In genomic region chr20:32526125-32526524, GRCh38 we compare ENCODE assay signal across 19 cellular contexts. TPM values are rescaled to one million over a fixed set of nuclear protein-coding genes. Genes with fewer than 3 reads are reported as not detected.
DNase-seq lines count a peak whose midpoint lies in the region; ATAC-seq, FAIRE-seq and TF ChIP-seq lines count a peak whose summit lies in the region.
"Had no signal": no experiment of that assay in that cellular context is flagged by ENCODE, and none has a peak within 500 bp of the region (broad histone marks: within the 10 kb centered on the region; RNA-seq: fewer than 3 reads in every experiment).

No MANE protein-coding gene starts in this region.

- TF ChIP-seq EP300 in GM12878 (IDR thresholded peaks at IDR 0.05; ENCODE audit: borderline replicate concordance in 1 of 2, control insufficient read depth in 1 of 2, low read depth in 2 of 2, low read length in 2 of 2), result no peak
- TF ChIP-seq EP300 in stomach (IDR thresholded peaks at IDR 0.05), result no peak

- no peak for TF ChIP-seq CTCF in Loucy (conservative IDR thresholded peaks at IDR 0.05; ENCODE audit: low read length)
- TF ChIP-seq CTCF in GM12878 (IDR thresholded peaks at IDR 0.05 in 2 of 3, conservative IDR thresholded peaks at IDR 0.05 in 1 of 3; ENCODE audit: control insufficient read depth in 2 of 3, extremely low read depth in 1 of 3, insufficient read depth in 1 of 3, low read depth in 3 of 3, low read length in 3 of 3), result no peak
- TF ChIP-seq CTCF in stomach (IDR thresholded peaks at IDR 0.05), result no peak

- peaks cover 61% of the 10 kb centered on the region for H3K4me1 Mint-ChIP-seq in activated CD8-positive, alpha-beta memory T cell treated with anti-CD3 and anti-CD28 coated beads, Interleukin-2, amount 10 ng/mL, durations not matched to agents 7 days and 5 days
- H3K4me1 Mint-ChIP-seq in stimulated activated effector memory CD8-positive, alpha-beta T cell treated with anti-CD3 and anti-CD28 coated beads, Interleukin-12 subunit alpha, Interleukin-12 subunit beta, amount 100 ng/mL, for 72 hours, result peaks cover 84% of the 10 kb centered on the region

- H3K9me3 ChIP-seq in Loucy (ENCODE audit: insufficient read depth, low read depth, low read length) (no peaks in the 10 kb centered on the region), GM12878 (replicated peaks; ENCODE audit: control insufficient read depth, insufficient read depth, low read length) (no peaks in the 10 kb centered on the region), stomach (no peaks in the 10 kb centered on the region)
- H3K9me3 ChIP-seq: gastrocnemius medialis, Peyer's patch, upper lobe of right lung had no signal

- no TSS peak for BruUV-seq in GM12878 (replicated peaks; lab: Mats Ljungman, UMichigan)

- H3K9me2 ChIP-seq in Loucy (replicated peaks; ENCODE audit: low read depth, low read length), result no peaks in the 10 kb centered on the region

- H3K9ac ChIP-seq in Loucy (ENCODE audit: low read depth, low read length, poor library complexity, severe bottlenecking) (peak overlapping the region; percentile 25), GM12878 (ENCODE audit: control insufficient read depth, insufficient read depth, low read length) (no peak overlapping the region; the same call in 1 of the 2 replicates)

- CTCF ChIA-PET in activated CD8-positive, alpha-beta memory T cell treated with anti-CD3 and anti-CD28 coated beads, Interleukin-2, amount 10 ng/mL, durations not matched to agents 7 days and 5 days (lab: Charles Lee), result interaction anchor here (6.8 to 8.9 kb wide), 2 partner anchors 11 to 126 kb away, joined by 150 to 175 read pairs; no protein-coding TSS in a partner anchor
- CTCF ChIA-PET in GM12878 (lab: Yijun Ruan, JAX), result interaction anchor here (0.7 to 8.3 kb wide), 4 partner anchors 12 to 146 kb away, joined by 3 to 264 read pairs (median 42); no protein-coding TSS in a partner anchor

- H3K4me2 ChIP-seq in Loucy (ENCODE audit: low read depth, low read length, poor library complexity, severe bottlenecking) (no peak overlapping the region), GM12878 (ENCODE audit: control insufficient read depth, insufficient read depth) (peak overlapping the region; percentile 54)

- POLR2A ChIA-PET in GM12878 (lab: Charles Lee), result interaction anchor here (0.6 to 4.0 kb wide), 4 partner anchors 10 to 125 kb away, joined by 3 to 27 read pairs (median 4); no protein-coding TSS in a partner anchor

- 38% methylated on average over 4 of the region's 4 CpGs for WGBS in GM12878 (ENCODE audit: insufficient coverage, insufficient replicate concordance, low lambda C conversion rate, missing lambda C conversion rate)
- WGBS in stomach, 5 donors, result 90 to 94% (median 93%) methylated on average over 4 of the region's 4 CpGs

- no peak overlapping the region for H2AFZ ChIP-seq in Loucy (ENCODE audit: low read length)
- H2AFZ ChIP-seq in GM12878 (ENCODE audit: control insufficient read depth, low read depth, low read length), result no peak overlapping the region

- H3K36me3 Mint-ChIP-seq in activated CD8-positive, alpha-beta memory T cell treated with anti-CD3 and anti-CD28 coated beads, Interleukin-2, amount 10 ng/mL, durations not matched to agents 7 days and 5 days, result peaks cover 3% of the 10 kb centered on the region
- peaks cover 8% of the 10 kb centered on the region for H3K36me3 Mint-ChIP-seq in stimulated activated effector memory CD8-positive, alpha-beta T cell treated with anti-CD3 and anti-CD28 coated beads, Interleukin-12 subunit alpha, Interleukin-12 subunit beta, amount 100 ng/mL, for 72 hours

- H3F3A ChIP-seq in Loucy (ENCODE audit: low read depth), result no peaks in the 10 kb centered on the region

- RAD21 ChIA-PET in GM12878 (lab: Charles Lee; ENCODE audit: unreplicated experiment), result interaction anchor here (0.7 to 9.1 kb wide), 9 partner anchors 8 to 252 kb away, joined by 3 to 186 read pairs (median 4); partner anchors contain the start of gene NOL4L

- no peak overlapping the region for H3K4me3 Mint-ChIP-seq in activated CD8-positive, alpha-beta memory T cell treated with anti-CD3 and anti-CD28 coated beads, Interleukin-2, amount 10 ng/mL, durations not matched to agents 7 days and 5 days
- peak overlapping the region; percentile 32 for H3K4me3 Mint-ChIP-seq in stimulated activated effector memory CD8-positive, alpha-beta T cell treated with anti-CD3 and anti-CD28 coated beads, Interleukin-12 subunit alpha, Interleukin-12 subunit beta, amount 100 ng/mL, for 72 hours
- H3K4me3 Mint-ChIP-seq: nephron had no signal

- no peak for ATAC-seq in activated CD8-positive, alpha-beta memory T cell treated with anti-CD3 and anti-CD28 coated beads, Interleukin-2, amount 10 ng/mL, durations not matched to agents 7 days and 5 days
- ATAC-seq in GM12878, result peak; percentile 15
- no peak for ATAC-seq in stimulated activated effector memory CD8-positive, alpha-beta T cell treated with anti-CD3 and anti-CD28 coated beads, Interleukin-12 subunit alpha, Interleukin-12 subunit beta, amount 100 ng/mL, for 72 hours
- ATAC-seq: gastrocnemius medialis, K562, SK-N-SH treated with all-trans-retinoic acid at 6 μM for 48 hours, upper lobe of right lung had no signal

- TF ChIP-seq RAD21 in GM12878 (IDR thresholded peaks at IDR 0.05; ENCODE audit: insufficient read depth, low read depth, low read length), result no peak

- H3K27ac ChIP-seq in GM12878 (ENCODE audit: control insufficient read depth, insufficient read depth), result no peak overlapping the region; the same call in 1 of the 2 replicates
- H3K27ac ChIP-seq in stomach, result no peak overlapping the region
- H3K27ac ChIP-seq: epithelial cell of prostate, gastrocnemius medialis, Peyer's patch, upper lobe of right lung, WERI-Rb-1 had no signal

- peaks cover 79% of the 10 kb centered on the region for H3K4me1 ChIP-seq in Loucy (ENCODE audit: insufficient read depth, low read length, poor library complexity, severe bottlenecking)
- peaks cover 23% of the 10 kb centered on the region for H3K4me1 ChIP-seq in GM12878 (ENCODE audit: control insufficient read depth, insufficient read depth, low read length)
- peaks cover 5 to 49% (median 37%) of the 10 kb centered on the region in 4 donors for H3K4me1 ChIP-seq in stomach
- H3K4me1 ChIP-seq: gastrocnemius medialis, upper lobe of right lung had no signal

- intact Hi-C loops in GM12878 (cut with micrococcal nuclease; ENCODE audit: unreplicated experiment), result no loop called here
- intact Hi-C loops in stomach (cut with DNase I; ENCODE audit: low total_unique reads), result no loop called here

- TF ChIP-seq POLR2A in GM12878 (IDR thresholded peaks at IDR 0.05; ENCODE audit: low read depth, low read length) (no peak), stomach (IDR thresholded peaks at IDR 0.05) (no peak)

- in situ Hi-C loops in GM12878 (cut with MboI), result no loop called here

- H3K27me3 ChIP-seq in Loucy (ENCODE audit: insufficient read depth, low read length, poor library complexity, severe bottlenecking) (no peaks in the 10 kb centered on the region), GM12878 (replicated peaks in 1 of 2; ENCODE audit: control insufficient read depth in 2 of 2, insufficient read depth in 2 of 2, low read length in 1 of 2) (no peaks in the 10 kb centered on the region), stomach (no peaks in the 10 kb centered on the region)
- H3K27me3 ChIP-seq: Peyer's patch, upper lobe of right lung had no signal

- no peaks in the 10 kb centered on the region for H3K9me3 Mint-ChIP-seq in activated CD8-positive, alpha-beta memory T cell treated with anti-CD3 and anti-CD28 coated beads, Interleukin-2, amount 10 ng/mL, durations not matched to agents 7 days and 5 days (ENCODE audit: low read depth)
- no peaks in the 10 kb centered on the region for H3K9me3 Mint-ChIP-seq in stimulated activated effector memory CD8-positive, alpha-beta T cell treated with anti-CD3 and anti-CD28 coated beads, Interleukin-12 subunit alpha, Interleukin-12 subunit beta, amount 100 ng/mL, for 72 hours
- H3K9me3 Mint-ChIP-seq: nephron had no signal

- SMC1A ChIA-PET in GM12878 (lab: Charles Lee; ENCODE audit: uncharacterized antibody, unreplicated experiment), result interaction anchor here (0.7 to 12.2 kb wide), 6 partner anchors 11 to 147 kb away, joined by 3 to 248 read pairs (median 5); partner anchors contain the start of gene C20orf203

- peaks cover 42% of the 10 kb centered on the region; the same call in 1 of the 2 replicates for H3K36me3 ChIP-seq in Loucy (ENCODE audit: insufficient read depth, low read length)
- H3K36me3 ChIP-seq in GM12878 (ENCODE audit: control insufficient read depth in 2 of 2, insufficient read depth in 2 of 2, low read length in 1 of 2), result no peaks in the 10 kb centered on the region
- H3K36me3 ChIP-seq in stomach, result no peaks in the 10 kb centered on the region
- H3K36me3 ChIP-seq: gastrocnemius medialis, Peyer's patch, upper lobe of right lung had no signal

- H3K27me3 Mint-ChIP-seq in activated CD8-positive, alpha-beta memory T cell treated with anti-CD3 and anti-CD28 coated beads, Interleukin-2, amount 10 ng/mL, durations not matched to agents 7 days and 5 days, result no peaks in the 10 kb centered on the region

- FAIRE-seq in GM12878 (lab: Jason Lieb, UNC), result no peak
- FAIRE-seq: H1, K562 had no signal

- no peak overlapping the region for H3K4me3 ChIP-seq in Loucy (ENCODE audit: low read length, poor library complexity, severe bottlenecking)
- no peak overlapping the region for H3K4me3 ChIP-seq in GM12878
- H3K4me3 ChIP-seq in stomach, result no peak overlapping the region
- H3K4me3 ChIP-seq: gastrocnemius medialis, K562, Peyer's patch, upper lobe of right lung had no signal

- H3K27ac Mint-ChIP-seq in activated CD8-positive, alpha-beta memory T cell treated with anti-CD3 and anti-CD28 coated beads, Interleukin-2, amount 10 ng/mL, durations not matched to agents 7 days and 5 days, result peak overlapping the region; percentile 68
- H3K27ac Mint-ChIP-seq in stimulated activated effector memory CD8-positive, alpha-beta T cell treated with anti-CD3 and anti-CD28 coated beads, Interleukin-12 subunit alpha, Interleukin-12 subunit beta, amount 100 ng/mL, for 72 hours, result peak overlapping the region; percentile 93

- peaks cover 6% of the 10 kb centered on the region for H4K20me1 ChIP-seq in Loucy (ENCODE audit: insufficient read depth, low read length, poor library complexity, severe bottlenecking)
- no peaks in the 10 kb centered on the region for H4K20me1 ChIP-seq in GM12878 (ENCODE audit: control insufficient read depth, insufficient read depth)

- DNase-seq in activated CD8-positive, alpha-beta memory T cell treated with anti-CD3 and anti-CD28 coated beads, Interleukin-2, amount 10 ng/mL, durations not matched to agents 7 days and 5 days, result no peak
- no peak for DNase-seq in activated CD8-positive, alpha-beta memory T cell treated with anti-CD3 and anti-CD28 coated beads, Interleukin-2, amount 50 U/mL, for 48 hours
- DNase-seq in GM12878 (ENCODE audit: low read depth, low spot score), result peak; percentile 42
- no peak for DNase-seq in stimulated activated effector memory CD8-positive, alpha-beta T cell treated with anti-CD3 and anti-CD28 coated beads, Interleukin-12 subunit alpha, Interleukin-12 subunit beta, amount 100 ng/mL, for 72 hours (ENCODE audit: low spot score in 2 of 2)
- no peak for DNase-seq in NCI-H748 treated with DMSO at 0.1 percent for 48 hours (lab: John Stamatoyannopoulos, UW)
- no peak for DNase-seq in stomach
- DNase-seq in COR-L47 (lab: John Stamatoyannopoulos, UW), result no peak
- DNase-seq: gastrocnemius medialis, NCI-H1105, NCI-H774, upper lobe of right lung, WERI-Rb-1 had no signal

- peaks cover 84% of the 10 kb centered on the region for H3K79me2 ChIP-seq in Loucy (ENCODE audit: insufficient read depth, low read length)
- H3K79me2 ChIP-seq in GM12878 (ENCODE audit: control insufficient read depth, insufficient read depth, low read length), result no peaks in the 10 kb centered on the region

RNA-seq across cellular contexts. Expression of gene NOL4L, which starts 59.0 kb away (rescaled TPM):
- 10 to 100 TPM; 15.2 to 18.3 TPM for total RNA-seq in activated CD8-positive, alpha-beta memory T cell treated with anti-CD3 and anti-CD28 coated beads, Interleukin-2, amount 10 ng/mL, durations not matched to agents 7 days and 5 days
- total RNA-seq in GM12878 (2013; cell fraction: nucleolus; rRNA removed), result 72.6 and 77.1 TPM in 2 replicates
- total RNA-seq in GM12878 (2014; rRNA removed), result 8.1 and 9.5 TPM in 2 replicates
- 6.2 and 6.5 TPM in 2 replicates for total RNA-seq in GM12878 (2014; rRNA removed; fragmentation: Illumina TruSeq; extraction: Trizol)
- total RNA-seq in GM12878 (2021), result 24.0 and 30.0 TPM in 2 replicates
- polyA plus RNA-seq in GM12878 (2011; ENCODE audit: low read depth), result 3.1 TPM
- 5.9 and 8.0 TPM in 2 replicates for polyA plus RNA-seq in GM12878 (2011; rRNA removed)
- polyA plus RNA-seq in GM12878 (2011; cell fraction: cytosol; rRNA removed), result 6.0 and 6.7 TPM in 2 replicates
- polyA plus RNA-seq in GM12878 (2011; cell fraction: nucleus; rRNA removed), result 36.6 and 37.1 TPM in 2 replicates
- 6.1 and 6.9 TPM in 2 replicates for polyA plus RNA-seq in GM12878 (2012)
- 4.0 and 7.9 TPM in 2 replicates for polyA plus RNA-seq in GM12878 (2014; fragmentation: Illumina TruSeq; extraction: Trizol)
- polyA plus RNA-seq in GM12878 (2014; fragmentation: Nextera tagmentation; extraction: Ambion mirVana), result 1 to 10 TPM; 2.3 to 3.9 TPM
- polyA plus RNA-seq in GM12878 (2014; rRNA removed), result 9.5 and 10.8 TPM in 2 replicates
- polyA plus RNA-seq in GM12878 (2016; fragmentation: Nextera tagmentation; extraction: Ambion mirVana), result 1 to 10 TPM; 7.9 to 8.2 TPM
- 6.5 and 10.4 TPM in 2 replicates for polyA minus RNA-seq in GM12878 (2011; rRNA and poly(A)+ RNA removed)
- polyA minus RNA-seq in GM12878 (2011; cell fraction: cytosol; rRNA and poly(A)+ RNA removed), result 4.8 and 9.5 TPM in 2 replicates
- polyA minus RNA-seq in GM12878 (2011; cell fraction: nucleus; rRNA and poly(A)+ RNA removed), result 6.6 and 14.4 TPM in 2 replicates
- 10 to 100 TPM; 12.5 to 54.0 (median 29.0) TPM for total RNA-seq in stomach
- polyA plus RNA-seq in stomach, result 1 to 10 TPM; 3.8 to 8.3 (median 7.6) TPM
